Comparison of ENCODE assay signal across 1 cellular context in the genomic region with DNA sequence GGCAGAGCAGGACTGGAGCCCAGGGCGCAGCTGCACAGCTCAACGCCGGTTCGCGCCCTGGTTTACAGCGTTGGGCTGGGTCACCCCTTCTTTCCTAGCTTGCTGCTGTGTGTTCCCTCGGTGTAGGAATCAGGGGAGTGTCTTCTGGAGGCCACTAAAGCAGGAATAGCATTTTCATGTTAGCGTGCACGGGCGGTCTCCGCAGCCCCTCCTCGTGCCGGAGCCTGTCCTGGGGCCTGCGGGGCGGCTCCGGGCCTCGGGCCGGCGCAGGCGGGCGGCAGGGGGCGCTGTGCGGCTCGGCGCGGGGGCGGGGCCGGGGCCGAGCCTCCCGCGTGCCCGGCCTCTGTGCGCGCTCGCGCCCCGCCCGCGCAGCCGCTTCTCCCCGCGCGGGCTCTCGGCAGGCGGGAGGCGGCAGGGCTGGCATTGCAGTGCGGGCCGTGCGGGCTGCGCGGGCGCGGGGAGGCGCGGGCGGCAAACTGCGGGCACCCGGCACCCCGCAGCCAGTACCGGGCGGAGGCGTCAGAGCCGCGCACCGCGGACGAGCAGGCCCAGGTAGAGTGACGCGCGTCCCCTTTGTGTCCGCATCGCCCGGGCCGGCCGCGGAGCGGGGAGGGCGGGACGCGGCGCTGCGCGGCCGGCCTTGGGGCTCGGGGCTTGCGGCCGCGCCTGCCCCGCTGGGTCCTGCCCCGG.
A peak's percentile ranks its signal among the peaks of the same experiment; 100 is the strongest.
TF ChIP-seq lines count a peak whose summit lies in the region.

Gene RNF144A (plus strand): TSS at position 342 of the 690 bp plus-strand sequence. CDS start 79,515 bp downstream, outside the sequence.

TF ChIP-seq in IMR-90, 13 proteins besides CTCF, POLR2A, EP300 and RAD21 (continued from another document):
- TF ChIP-seq, protein P1, sequence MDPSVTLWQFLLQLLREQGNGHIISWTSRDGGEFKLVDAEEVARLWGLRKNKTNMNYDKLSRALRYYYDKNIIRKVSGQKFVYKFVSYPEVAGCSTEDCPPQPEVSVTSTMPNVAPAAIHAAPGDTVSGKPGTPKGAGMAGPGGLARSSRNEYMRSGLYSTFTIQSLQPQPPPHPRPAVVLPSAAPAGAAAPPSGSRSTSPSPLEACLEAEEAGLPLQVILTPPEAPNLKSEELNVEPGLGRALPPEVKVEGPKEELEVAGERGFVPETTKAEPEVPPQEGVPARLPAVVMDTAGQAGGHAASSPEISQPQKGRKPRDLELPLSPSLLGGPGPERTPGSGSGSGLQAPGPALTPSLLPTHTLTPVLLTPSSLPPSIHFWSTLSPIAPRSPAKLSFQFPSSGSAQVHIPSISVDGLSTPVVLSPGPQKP (IDR thresholded peaks at IDR 0.05; ENCODE audit: borderline replicate concordance, low read depth, low read length), result no peak
- TF ChIP-seq MAZ (IDR thresholded peaks at IDR 0.05; ENCODE audit: borderline replicate concordance, low read depth, low read length) (peak; percentile 63; the same call in 1 of the 2 replicates), NFE2L2 (IDR thresholded peaks at IDR 0.05; ENCODE audit: low read depth, low read length) (no peak)
